9 cellular contexts compared by ENCODE assay signal in genomic region chr10:624605-625334, GRCh38.
A peak's percentile ranks its signal among the peaks of the same experiment; 100 is the strongest.
DNase-seq lines count a peak whose midpoint lies in the region; ATAC-seq, FAIRE-seq and TF ChIP-seq lines count a peak whose summit lies in the region.
"Had no signal": no experiment of that assay in that cellular context is flagged by ENCODE, and none has a peak within 500 bp of the region (broad histone marks: within the 10 kb centered on the region; RNA-seq: fewer than 3 reads in every experiment).

No MANE protein-coding gene starts in this region.

- H3K36me3 ChIP-seq in HUES48 (ENCODE audit: control insufficient read depth, insufficient read depth, low read length) (no peaks in the 10 kb centered on the region), cardiac muscle cell (no peaks in the 10 kb centered on the region), pancreas (no peaks in the 10 kb centered on the region)

- 0 out of 2 replicates have a peak overlapping the region, but pooled peaks have one; percentile 33 for H3K9ac ChIP-seq in HUES48 (ENCODE audit: low read depth, low read length)
- H3K9ac ChIP-seq: KMS-11 had no signal

- FAIRE-seq in pancreas (lab: Jason Lieb, UNC) (no peak), GM19239 (lab: Jason Lieb, UNC) (no peak)

- TF ChIP-seq CTCF in VCaP (conservative IDR thresholded peaks at IDR 0.05) (no peak), cardiac muscle cell (IDR thresholded peaks at IDR 0.05; ENCODE audit: low read depth, low read length) (no peak), pancreas (IDR thresholded peaks at IDR 0.05) (no peak)

- H3K4me1 ChIP-seq in HUES48 (ENCODE audit: control insufficient read depth, insufficient read depth, low read length) (peaks cover 32% of the 10 kb centered on the region), cardiac muscle cell (ENCODE audit: low read depth) (peaks cover 20% of the 10 kb centered on the region), pancreas (peaks cover 15 to 20% (median 15%) of the 10 kb centered on the region in 3 donors)

- H3K27me3 ChIP-seq in HUES48 (ENCODE audit: control insufficient read depth, insufficient read depth, low read length) (no peaks in the 10 kb centered on the region), cardiac muscle cell (no peaks in the 10 kb centered on the region), pancreas (no peaks in the 10 kb centered on the region)

- intact Hi-C loops in pancreas (cut with DNase I), result no loop called here

- H3K27ac ChIP-seq in HUES48 (ENCODE audit: low read depth, low read length) (peak overlapping the region; percentile 82), VCaP (peak overlapping the region; percentile 26; the same call in 1 of the 2 replicates), cardiac muscle cell (peak overlapping the region; percentile 39), pancreas (peak overlapping the region; percentile 57 to 74 (median 62))
- H3K27ac ChIP-seq: KMS-11 had no signal

- H3K9me3 ChIP-seq in HUES48 (ENCODE audit: control insufficient read depth, insufficient read depth, low read length) (no peaks in the 10 kb centered on the region), cardiac muscle cell (ENCODE audit: low read depth) (no peaks in the 10 kb centered on the region), pancreas (no peaks in the 10 kb centered on the region)

- DNase-seq in cardiac muscle cell (ENCODE audit: low read depth in 1 of 2, low spot score in 1 of 2) (peak; percentile 69 to 90), pancreas (peak in 5 of 6 donors; percentile 61 to 77 (median 63)), GM19239 (ENCODE audit: insufficient read length, low spot score) (no peak)
- no peak for DNase-seq in effector CD4-positive, alpha-beta T cell

- WGBS in pancreas, 2 donors, result 28 to 35% methylated on average over 34 to 35 of the region's 35 CpGs

- ATAC-seq in pancreas (peak; percentile 83 to 88 (median 86)), HG03520 (IDR thresholded peaks at IDR 0.05; ENCODE audit: unreplicated experiment) (no peak), GM18870 (IDR thresholded peaks at IDR 0.05; ENCODE audit: unreplicated experiment) (no peak)

- H3K4me3 ChIP-seq in HUES48 (ENCODE audit: low read depth, low read length) (no peak overlapping the region), cardiac muscle cell (no peak overlapping the region), pancreas (no peak overlapping the region)

Comparison
In these comparisons a context has a peak if more than half of its experiments do, and no peak if none do; other contexts are left out.
1. H3K27ac ChIP-seq: peak in every context shown above with its lines; median percentile 82 in HUES48; 62 in pancreas; 39 in cardiac muscle cell; 26 in VCaP.
2. DNase-seq: peak in cardiac muscle cell (2 of 2) and pancreas (5 of 6); none in effector CD4-positive, alpha-beta T cell (single experiment) and GM19239 (single experiment).
3. ATAC-seq: peak in pancreas (4 of 4); none in HG03520 (single experiment) and GM18870 (single experiment).